36 cellular contexts compared by ENCODE assay signal in the genomic region with DNA sequence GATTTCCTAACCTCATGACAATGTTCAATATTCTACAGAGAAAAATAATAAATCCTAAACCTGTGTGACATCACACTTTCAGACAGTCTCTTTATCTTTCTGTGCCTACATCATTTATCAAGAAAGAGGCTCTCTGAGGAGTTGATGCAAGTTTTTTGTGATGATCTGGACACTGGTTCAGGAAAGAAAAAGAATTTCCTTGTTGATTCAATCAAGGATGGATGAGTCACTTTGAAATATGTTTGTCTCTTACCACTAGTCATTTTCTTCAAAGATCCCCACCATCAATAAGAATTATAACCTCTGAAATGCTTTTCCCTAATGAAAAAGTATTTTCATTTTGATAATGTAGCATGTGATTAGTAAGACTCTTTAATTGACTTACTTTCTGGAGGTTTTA.
"Had no signal": no experiment of that assay in that cellular context is flagged by ENCODE, and none has a peak within 500 bp of the region (broad histone marks: within the 10 kb centered on the region; RNA-seq: fewer than 3 reads in every experiment).

No MANE protein-coding gene starts in this region.

- FAIRE-seq: astrocyte, TTC549 had no signal

- H3K27ac Mint-ChIP-seq: activated B cell treated with CpG ODN at 0.5 μM for 24 hours; activated CD4-positive, alpha-beta memory T cell treated with anti-CD3 and anti-CD28 coated beads for 36 hours; activated CD4-positive, alpha-beta T cell treated with anti-CD3 and anti-CD28 coated beads for 36 hours; activated CD8-positive, alpha-beta T cell treated with anti-CD3 and anti-CD28 coated beads for 36 hours; activated naive CD4-positive, alpha-beta T cell treated with anti-CD3 and anti-CD28 coated beads for 36 hours; activated naive CD4-positive, alpha-beta T cell treated with anti-CD3 and anti-CD28 coated beads, Interleukin-2, amount 50 U/mL, for 72 hours; activated naive CD8-positive, alpha-beta T cell treated with anti-CD3 and anti-CD28 coated beads for 36 hours; activated T-cell treated with anti-CD3 and anti-CD28 coated beads, Interleukin-2, amount 50 U/mL, for 72 hours; activated T-helper 1 cell treated with anti-CD3 and anti-CD28 coated beads, Interleukin-12 subunit alpha, Interleukin-12 subunit beta, Interleukin-2, Interleukin-4 antibody, amounts not matched to agents 30 ng/mL and 10 ng/mL and 1 ng/mL, durations not matched to agents 14 hours and 24 hours and 36 hours; activated T-helper 17 cell treated with anti-CD3 and anti-CD28 coated beads, Interleukin-2, amount 50 U/mL, for 72 hours; T-helper 1 cell treated with Interleukin-12 subunit alpha and Interleukin-12 subunit beta and Interleukin-4 antibody, amounts not matched to agents 30 μg/mL and 1 μg/mL, for 36 hours; T-helper 2 cell treated with Interferon-gamma antibody and Interleukin-4, amounts not matched to agents 5 μg/mL and 100 μg/mL, for 36 hours had no signal

- H3K36me3 Mint-ChIP-seq: activated CD4-positive, alpha-beta memory T cell treated with anti-CD3 and anti-CD28 coated beads for 36 hours; activated naive CD4-positive, alpha-beta T cell treated with anti-CD3 and anti-CD28 coated beads, Interleukin-2, amount 50 U/mL, for 72 hours; activated naive CD8-positive, alpha-beta T cell treated with anti-CD3 and anti-CD28 coated beads for 36 hours had no signal

- H3K27ac ChIP-seq: adrenal gland, body of pancreas, brain microvascular endothelial cell, breast epithelium, VCaP had no signal

- H3K27me3 Mint-ChIP-seq: activated B cell treated with CpG ODN at 0.5 μM for 24 hours; activated CD4-positive, alpha-beta memory T cell treated with anti-CD3 and anti-CD28 coated beads for 36 hours; activated CD4-positive, alpha-beta T cell treated with anti-CD3 and anti-CD28 coated beads for 36 hours; activated CD8-positive, alpha-beta T cell treated with anti-CD3 and anti-CD28 coated beads for 36 hours had no signal

- H3K9me3 Mint-ChIP-seq: activated B cell treated with CpG ODN at 0.5 μM for 24 hours; activated CD4-positive, alpha-beta memory T cell treated with anti-CD3 and anti-CD28 coated beads for 36 hours; activated CD8-positive, alpha-beta T cell treated with anti-CD3 and anti-CD28 coated beads for 36 hours; activated naive CD4-positive, alpha-beta T cell treated with anti-CD3 and anti-CD28 coated beads for 36 hours; activated naive CD8-positive, alpha-beta T cell treated with anti-CD3 and anti-CD28 coated beads for 36 hours; activated T-cell treated with anti-CD3 and anti-CD28 coated beads, Interleukin-2, amount 50 U/mL, for 4 hours; activated T-helper 1 cell treated with anti-CD3 and anti-CD28 coated beads, Interleukin-12 subunit alpha, Interleukin-12 subunit beta, Interleukin-2, Interleukin-4 antibody, amounts not matched to agents 30 ng/mL and 10 ng/mL and 1 ng/mL, durations not matched to agents 14 hours and 24 hours and 36 hours; activated T-helper 17 cell treated with anti-CD3 and anti-CD28 coated beads, Interleukin-2, amount 50 U/mL, for 72 hours; T-helper 1 cell treated with Interleukin-12 subunit alpha and Interleukin-12 subunit beta and Interleukin-4 antibody, amounts not matched to agents 30 μg/mL and 1 μg/mL, for 36 hours; T-helper 2 cell treated with Interferon-gamma antibody and Interleukin-4, amounts not matched to agents 5 μg/mL and 100 μg/mL, for 36 hours had no signal

- ATAC-seq: activated CD4-positive, alpha-beta T cell treated with anti-CD3 and anti-CD28 coated beads for 36 hours; activated CD8-positive, alpha-beta T cell treated with anti-CD3 and anti-CD28 coated beads for 36 hours; activated naive CD4-positive, alpha-beta T cell treated with anti-CD3 and anti-CD28 coated beads, Interleukin-2, amount 50 U/mL, for 72 hours; activated T-cell treated with anti-CD3 and anti-CD28 coated beads, Interleukin-2, amount 50 U/mL, for 4 hours; activated T-cell treated with anti-CD3 and anti-CD28 coated beads, Interleukin-2, amount 50 U/mL, for 72 hours; activated T-helper 17 cell treated with anti-CD3 and anti-CD28 coated beads, Interleukin-2, amount 50 U/mL, for 72 hours; body of pancreas had no signal

- H3K4me1 Mint-ChIP-seq: activated B cell treated with CpG ODN at 0.5 μM for 24 hours; activated CD4-positive, alpha-beta T cell treated with anti-CD3 and anti-CD28 coated beads for 36 hours; activated naive CD8-positive, alpha-beta T cell treated with anti-CD3 and anti-CD28 coated beads for 36 hours; activated T-helper 17 cell treated with anti-CD3 and anti-CD28 coated beads, Interleukin-2, amount 50 U/mL, for 72 hours had no signal

- H3K4me3 Mint-ChIP-seq: activated B cell treated with CpG ODN at 0.5 μM for 24 hours; activated CD4-positive, alpha-beta memory T cell treated with anti-CD3 and anti-CD28 coated beads for 36 hours; activated CD4-positive, alpha-beta T cell treated with anti-CD3 and anti-CD28 coated beads for 36 hours; activated CD8-positive, alpha-beta T cell treated with anti-CD3 and anti-CD28 coated beads for 36 hours; activated naive CD4-positive, alpha-beta T cell treated with anti-CD3 and anti-CD28 coated beads for 36 hours; activated naive CD8-positive, alpha-beta T cell treated with anti-CD3 and anti-CD28 coated beads for 36 hours; activated T-cell treated with anti-CD3 and anti-CD28 coated beads, Interleukin-2, amount 50 U/mL, for 4 hours; activated T-cell treated with anti-CD3 and anti-CD28 coated beads, Interleukin-2, amount 50 U/mL, for 72 hours; activated T-helper 1 cell treated with anti-CD3 and anti-CD28 coated beads, Interleukin-12 subunit alpha, Interleukin-12 subunit beta, Interleukin-2, Interleukin-4 antibody, amounts not matched to agents 30 ng/mL and 10 ng/mL and 1 ng/mL, durations not matched to agents 14 hours and 24 hours and 36 hours; activated T-helper 17 cell treated with anti-CD3 and anti-CD28 coated beads, Interleukin-2, amount 50 U/mL, for 72 hours; T-helper 1 cell treated with Interleukin-12 subunit alpha and Interleukin-12 subunit beta and Interleukin-4 antibody, amounts not matched to agents 30 μg/mL and 1 μg/mL, for 36 hours; T-helper 2 cell treated with Interferon-gamma antibody and Interleukin-4, amounts not matched to agents 5 μg/mL and 100 μg/mL, for 36 hours had no signal

- DNase-seq: activated B cell treated with CpG ODN at 0.5 μM for 24 hours; activated CD4-positive, alpha-beta memory T cell treated with anti-CD3 and anti-CD28 coated beads for 36 hours; activated CD4-positive, alpha-beta T cell treated with anti-CD3 and anti-CD28 coated beads for 36 hours; activated CD4-positive, alpha-beta T cell treated with anti-CD3 and anti-CD28 coated beads for 48 hours; activated CD4-positive, alpha-beta T cell treated with anti-CD3 and anti-CD28 coated beads, Interleukin-2, amount 50 U/mL, for 1 hour; activated CD4-positive, alpha-beta T cell treated with anti-CD3 and anti-CD28 coated beads, Interleukin-2, amount 50 U/mL, for 4 hours; activated CD4-positive, CD25-positive, alpha-beta regulatory T cell treated with anti-CD3 and anti-CD28 coated beads, Interleukin-2, amount 50 U/mL, for 72 hours; activated CD8-positive, alpha-beta memory T cell treated with anti-CD3 and anti-CD28 coated beads, Interleukin-2, amount 50 U/mL, for 4 hours; activated CD8-positive, alpha-beta T cell treated with anti-CD3 and anti-CD28 coated beads for 36 hours; activated effector memory CD4-positive, alpha-beta T cell treated with anti-CD3 and anti-CD28 coated beads, Interleukin-2, amount 50 U/mL, for 16 hours; activated gamma-delta T cell treated with Interleukin-2 at 50 U/mL for 16 hours; activated naive CD4-positive, alpha-beta T cell; activated naive CD4-positive, alpha-beta T cell treated with anti-CD3 and anti-CD28 coated beads for 36 hours; activated naive CD4-positive, alpha-beta T cell treated with anti-CD3 and anti-CD28 coated beads, Interleukin-2, amount 50 U/mL, for 16 hours; activated naive CD8-positive, alpha-beta T cell treated with anti-CD3 and anti-CD28 coated beads for 36 hours; activated T-cell treated with anti-CD3 and anti-CD28 coated beads for 4 hours; activated T-cell treated with anti-CD3 and anti-CD28 coated beads, Interleukin-2, amount 50 U/mL, for 1 hour; activated T-cell treated with anti-CD3 and anti-CD28 coated beads, Interleukin-2, amount 50 U/mL, for 4 hours; activated T-cell treated with anti-CD3 and anti-CD28 coated beads, Interleukin-2, amount 50 U/mL, for 72 hours; adrenal gland; amniotic stem cell; aorta; body of pancreas; brain microvascular endothelial cell; central memory CD4-positive, alpha-beta T cell; T-helper 2 cell; T-helper 9 cell had no signal
